8 cellular contexts compared by ENCODE assay signal in the genomic region with DNA sequence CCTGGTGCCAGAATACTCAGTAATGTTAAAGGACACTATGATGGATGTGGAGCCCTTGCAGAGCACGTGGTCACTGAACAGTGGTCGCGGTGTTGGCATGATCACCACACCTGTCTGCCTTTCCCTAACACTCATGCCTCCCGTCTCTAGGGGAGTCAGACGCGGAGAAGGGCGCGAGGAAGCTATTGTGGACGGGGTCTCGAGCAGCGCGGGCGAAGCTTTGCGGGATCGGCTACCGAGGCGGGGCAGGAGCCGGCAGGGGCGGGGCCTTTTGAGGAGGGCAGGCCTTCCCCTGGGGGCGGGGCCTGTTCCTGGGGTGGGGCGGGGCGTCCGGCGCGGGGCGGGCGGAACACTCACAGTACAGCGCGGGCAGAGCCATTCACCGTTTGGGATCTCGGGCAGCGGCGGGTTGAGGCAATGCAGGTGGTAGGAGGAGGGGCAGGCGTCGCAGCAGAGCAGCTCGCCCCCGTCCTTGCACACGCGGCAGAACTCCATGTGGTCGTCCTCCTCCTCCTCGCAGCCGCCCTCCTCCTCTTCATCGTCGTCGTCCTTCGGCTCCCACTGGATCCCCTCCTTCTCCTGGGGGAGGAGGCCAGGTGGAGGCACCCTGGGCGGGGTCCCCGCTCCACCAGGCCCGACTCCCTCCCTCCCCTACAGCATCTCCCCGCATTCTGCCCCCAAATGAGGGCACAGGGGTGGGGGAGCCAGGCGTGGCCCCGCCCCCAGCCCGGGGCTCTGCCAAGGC. TPM values are rescaled to one million over a fixed set of nuclear protein-coding genes. Genes with fewer than 3 reads are reported as not detected.
A peak's percentile ranks its signal among the peaks of the same experiment; 100 is the strongest.
DNase-seq lines count a peak whose midpoint lies in the region; ATAC-seq and FAIRE-seq lines count a peak whose summit lies in the region.

No MANE protein-coding gene starts in this region.

- no peaks in the 10 kb centered on the region for H3K36me3 ChIP-seq in small intestine (ENCODE audit: control insufficient read depth in 2 of 2, insufficient read depth in 2 of 2, low read length in 2 of 2)

- WGBS in small intestine, 3 donors, result 6 to 10% (median 6%) methylated on average over 35 to 53 of the region's 53 CpGs

- no peaks in the 10 kb centered on the region for H3K9me3 ChIP-seq in small intestine (ENCODE audit: control insufficient read depth, low read depth)

- FAIRE-seq in small intestine (lab: Jason Lieb, UNC), result no peak

- ATAC-seq in GM19455 (IDR thresholded peaks at IDR 0.05; ENCODE audit: unreplicated experiment), result no peak

- peak overlapping the region in 1 of 2 donors; percentile 8 for H3K4me3 ChIP-seq in small intestine (ENCODE audit: low read depth in 1 of 2, low read length in 2 of 2)

- DNase-seq in EH (ENCODE audit: low read depth) (peak; percentile 27), NCI-H526 (lab: John Stamatoyannopoulos, UW) (peak; percentile 64 to 90), activated T-helper 1 cell treated with Interleukin-2 at 50 U/mL for 16 hours (ENCODE audit: low read depth) (peak; percentile 50), glomerular visceral epithelial cell (ENCODE audit: extremely low spot score) (peak; percentile 30), small intestine (peak; percentile 49), SW 1271 (lab: John Stamatoyannopoulos, UW) (no peak), NCI-H2171 (lab: John Stamatoyannopoulos, UW) (no peak)

- H3K27me3 ChIP-seq in small intestine (ENCODE audit: control insufficient read depth in 2 of 2, insufficient read depth in 2 of 2, low read length in 2 of 2), result peaks cover 2 to 5% of the 10 kb centered on the region in 2 donors

- H3K4me1 ChIP-seq in small intestine (ENCODE audit: control insufficient read depth in 2 of 2, insufficient read depth in 1 of 2, low read depth in 1 of 2, low read length in 1 of 2), result no peaks in the 10 kb centered on the region

- no peak overlapping the region for H3K27ac ChIP-seq in small intestine (ENCODE audit: low read depth in 1 of 2, low read length in 1 of 2)

RNA-seq across cellular contexts. Expression of gene CHD5, which starts 31.5 kb away (rescaled TPM):
- polyA plus RNA-seq in small intestine, result 1 to 10 TPM in 1 of 3 donors, under 1 TPM in 1, not detected in 1; 0.67 to 1.8 TPM

RNA-seq across cellular contexts. Expression of gene RPL22, which starts 50.7 kb away (rescaled TPM):
- polyA plus RNA-seq in small intestine, result 100 to 1,000 TPM; 207 to 434 (median 284) TPM

RNA-seq across cellular contexts. Expression of gene RNF207, which starts 57.2 kb away (rescaled TPM):
- polyA plus RNA-seq in small intestine, result 10 to 100 TPM in 1 of 3 donors, 1 to 10 TPM in 2; 5.1 to 29.5 (median 5.7) TPM

Comparison
In these comparisons a context has a peak if more than half of its experiments do, and no peak if none do; other contexts are left out.
1. DNase-seq: peak in EH (single experiment), NCI-H526 (2 of 2), activated T-helper 1 cell treated with Interleukin-2 at 50 U/mL for 16 hours (single experiment), glomerular visceral epithelial cell (single experiment) and small intestine (single experiment); none in SW 1271 (0 of 2) and NCI-H2171 (single experiment).